11 cellular contexts compared by ENCODE assay signal in the genomic region with DNA sequence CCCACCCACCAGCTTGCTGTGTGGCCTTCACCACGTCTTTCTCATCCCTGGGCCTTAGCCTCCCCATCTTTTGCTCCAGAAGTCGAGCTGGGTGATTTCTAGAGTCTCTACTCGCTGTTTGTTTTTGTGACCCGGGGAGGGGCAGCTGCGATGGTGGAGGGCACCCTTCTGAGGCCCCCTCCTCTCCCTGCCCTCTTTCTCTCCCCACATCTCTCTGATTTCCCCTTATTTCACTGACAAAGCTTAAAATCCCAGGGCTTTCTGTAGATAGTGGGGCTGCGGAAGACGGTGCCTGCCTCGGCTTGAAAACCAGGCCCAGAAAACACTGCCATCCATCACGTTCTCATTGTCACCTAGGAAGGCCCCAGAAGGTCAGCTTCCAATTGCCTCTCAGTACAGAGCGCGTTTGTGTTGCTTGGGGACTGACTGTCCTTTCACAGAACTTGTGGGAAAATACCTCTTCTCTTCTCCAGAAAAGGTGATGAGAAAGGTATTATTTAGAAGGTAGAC.
DNase-seq lines count a peak whose midpoint lies in the region; ATAC-seq and TF ChIP-seq lines count a peak whose summit lies in the region.
"Had no signal": no experiment of that assay in that cellular context is flagged by ENCODE, and none has a peak within 500 bp of the region (broad histone marks: within the 10 kb centered on the region; RNA-seq: fewer than 3 reads in every experiment).

No MANE protein-coding gene starts in this region.

- POLR2A ChIA-PET in activated CD4-positive, alpha-beta memory T cell treated with anti-CD3 and anti-CD28 coated beads, Interleukin-2, amount 10 ng/mL, durations not matched to agents 7 days and 5 days (lab: Charles Lee) = no interaction called here

- no peak for TF ChIP-seq CTCF in suprapubic skin (IDR thresholded peaks at IDR 0.05)

- peaks cover 4% of the 10 kb centered on the region for H3K4me1 Mint-ChIP-seq in T-helper 2 cell treated with Interferon-gamma antibody and Interleukin-4, amounts not matched to agents 5 μg/mL and 100 μg/mL, for 36 hours (ENCODE audit: low read depth)
- peaks cover 8% of the 10 kb centered on the region for H3K4me1 Mint-ChIP-seq in activated naive CD8-positive, alpha-beta T cell treated with anti-CD3 and anti-CD28 coated beads for 36 hours
- H3K4me1 Mint-ChIP-seq in activated CD4-positive, alpha-beta memory T cell treated with anti-CD3 and anti-CD28 coated beads, Interleukin-2, amount 10 ng/mL, durations not matched to agents 7 days and 5 days = peaks cover 2% of the 10 kb centered on the region

- no peak for ATAC-seq in GM21717 (IDR thresholded peaks at IDR 0.05; ENCODE audit: unreplicated experiment)

- 84% methylated on average over 10 of the region's 11 CpGs for WGBS in suprapubic skin

- no peaks in the 10 kb centered on the region for H3K27me3 Mint-ChIP-seq in T-helper 2 cell treated with Interferon-gamma antibody and Interleukin-4, amounts not matched to agents 5 μg/mL and 100 μg/mL, for 36 hours (ENCODE audit: low read depth)
- peaks cover 6% of the 10 kb centered on the region for H3K27me3 Mint-ChIP-seq in activated naive CD8-positive, alpha-beta T cell treated with anti-CD3 and anti-CD28 coated beads for 36 hours
- H3K27me3 Mint-ChIP-seq in activated CD4-positive, alpha-beta memory T cell treated with anti-CD3 and anti-CD28 coated beads, Interleukin-2, amount 10 ng/mL, durations not matched to agents 7 days and 5 days = peaks cover 13% of the 10 kb centered on the region

- peak overlapping the region; percentile 82 for H3K27ac ChIP-seq in suprapubic skin
- H3K27ac ChIP-seq: 22Rv1 had no signal

- peaks cover 3% of the 10 kb centered on the region for H3K27me3 ChIP-seq in suprapubic skin

- peaks cover 16% of the 10 kb centered on the region for H3K4me1 ChIP-seq in suprapubic skin

- no peak for TF ChIP-seq EP300 in suprapubic skin (IDR thresholded peaks at IDR 0.05)

- H3K4me3 ChIP-seq in suprapubic skin = peak overlapping the region; percentile 46

- no peak for TF ChIP-seq POLR2A in suprapubic skin (IDR thresholded peaks at IDR 0.05)

- H3K4me3 Mint-ChIP-seq in T-helper 2 cell treated with Interferon-gamma antibody and Interleukin-4, amounts not matched to agents 5 μg/mL and 100 μg/mL, for 36 hours = peak overlapping the region; percentile 34
- H3K4me3 Mint-ChIP-seq in activated naive CD8-positive, alpha-beta T cell treated with anti-CD3 and anti-CD28 coated beads for 36 hours = peak overlapping the region; percentile 35
- H3K4me3 Mint-ChIP-seq in activated CD4-positive, alpha-beta memory T cell treated with anti-CD3 and anti-CD28 coated beads, Interleukin-2, amount 10 ng/mL, durations not matched to agents 7 days and 5 days = no peak overlapping the region

- no peaks in the 10 kb centered on the region for H3K36me3 ChIP-seq in suprapubic skin

- no peak for DNase-seq in T-helper 2 cell treated with Interferon-gamma antibody and Interleukin-4, amounts not matched to agents 5 μg/mL and 100 μg/mL, for 36 hours (ENCODE audit: low spot score)
- no peak for DNase-seq in T-helper 2 cell
- DNase-seq in activated naive CD8-positive, alpha-beta T cell treated with anti-CD3 and anti-CD28 coated beads for 36 hours = no peak
- DNase-seq in left kidney (ENCODE audit: low read depth, low spot score) = peak; percentile 35
- no peak for DNase-seq in suprapubic skin (ENCODE audit: low spot score in 2 of 2)
- no peak for DNase-seq in HK-2 (ENCODE audit: unreplicated experiment)
- no peak for DNase-seq in activated CD4-positive, alpha-beta memory T cell treated with anti-CD3 and anti-CD28 coated beads, Interleukin-2, amount 10 ng/mL, durations not matched to agents 7 days and 5 days
- DNase-seq: activated CD4-positive, CD25-positive, alpha-beta regulatory T cell; NCI-H226 had no signal

- CTCF ChIA-PET in activated CD4-positive, alpha-beta memory T cell treated with anti-CD3 and anti-CD28 coated beads, Interleukin-2, amount 10 ng/mL, durations not matched to agents 7 days and 5 days (lab: Charles Lee) = interaction anchor here (0.6 kb wide), 1 partner anchor 1215 kb away, joined by 5 read pairs; no protein-coding TSS in a partner anchor

- peaks cover 4% of the 10 kb centered on the region for H3K9me3 Mint-ChIP-seq in T-helper 2 cell treated with Interferon-gamma antibody and Interleukin-4, amounts not matched to agents 5 μg/mL and 100 μg/mL, for 36 hours
- peaks cover 4% of the 10 kb centered on the region for H3K9me3 Mint-ChIP-seq in activated naive CD8-positive, alpha-beta T cell treated with anti-CD3 and anti-CD28 coated beads for 36 hours
- H3K9me3 Mint-ChIP-seq in activated CD4-positive, alpha-beta memory T cell treated with anti-CD3 and anti-CD28 coated beads, Interleukin-2, amount 10 ng/mL, durations not matched to agents 7 days and 5 days = no peaks in the 10 kb centered on the region

- H3K36me3 Mint-ChIP-seq in T-helper 2 cell treated with Interferon-gamma antibody and Interleukin-4, amounts not matched to agents 5 μg/mL and 100 μg/mL, for 36 hours (ENCODE audit: low read depth) = no peaks in the 10 kb centered on the region
- no peaks in the 10 kb centered on the region for H3K36me3 Mint-ChIP-seq in activated naive CD8-positive, alpha-beta T cell treated with anti-CD3 and anti-CD28 coated beads for 36 hours
- no peaks in the 10 kb centered on the region for H3K36me3 Mint-ChIP-seq in activated CD4-positive, alpha-beta memory T cell treated with anti-CD3 and anti-CD28 coated beads, Interleukin-2, amount 10 ng/mL, durations not matched to agents 7 days and 5 days (ENCODE audit: low read depth)

- H3K27ac Mint-ChIP-seq in T-helper 2 cell treated with Interferon-gamma antibody and Interleukin-4, amounts not matched to agents 5 μg/mL and 100 μg/mL, for 36 hours = peak overlapping the region; percentile 24
- no peak overlapping the region for H3K27ac Mint-ChIP-seq in activated naive CD8-positive, alpha-beta T cell treated with anti-CD3 and anti-CD28 coated beads for 36 hours
- H3K27ac Mint-ChIP-seq in activated CD4-positive, alpha-beta memory T cell treated with anti-CD3 and anti-CD28 coated beads, Interleukin-2, amount 10 ng/mL, durations not matched to agents 7 days and 5 days = no peak overlapping the region

- no peaks in the 10 kb centered on the region for H3K9me3 ChIP-seq in suprapubic skin
